ENCODE assay signal across 10 cellular contexts in genomic region chr18:9403795-9404564, GRCh38.
DNase-seq lines count a peak whose midpoint lies in the region; ATAC-seq and TF ChIP-seq lines count a peak whose summit lies in the region.
"Had no signal": no experiment of that assay in that cellular context is flagged by ENCODE, and none has a peak within 500 bp of the region (broad histone marks: within the 10 kb centered on the region; RNA-seq: fewer than 3 reads in every experiment).

No MANE protein-coding gene starts in this region.

- H3K36me3 ChIP-seq in brain microvascular endothelial cell (replicated peaks): no peaks in the 10 kb centered on the region

- no peak for TF ChIP-seq CTCF in brain microvascular endothelial cell (IDR thresholded peaks at IDR 0.05; ENCODE audit: low read depth, low read length, missing control alignments)

- H3K4me3 Mint-ChIP-seq in natural killer cell treated with Interleukin-12 subunit alpha and Interleukin-12 subunit beta and Interleukin-15 and Interleukin-18, amount 100 ng/mL, for 72 hours: peak overlapping the region; percentile 53

- H3K27ac Mint-ChIP-seq in natural killer cell treated with Interleukin-12 subunit alpha and Interleukin-12 subunit beta and Interleukin-15 and Interleukin-18, amount 100 ng/mL, for 72 hours: peak overlapping the region in 1 of 2 donors; percentile 13

- peaks cover 0 to 10% of the 10 kb centered on the region in 2 donors for H3K4me1 Mint-ChIP-seq in natural killer cell treated with Interleukin-12 subunit alpha and Interleukin-12 subunit beta and Interleukin-15 and Interleukin-18, amount 100 ng/mL, for 72 hours (ENCODE audit: low read depth in 2 of 2)

- H3K4me3 ChIP-seq in GM08714 (ENCODE audit: low read length): peak overlapping the region; percentile 43; the same call in 1 of the 2 replicates
- H3K4me3 ChIP-seq in brain microvascular endothelial cell (ENCODE audit: low read depth, low read length): no peak overlapping the region

- ATAC-seq in natural killer cell treated with Interleukin-12 subunit alpha and Interleukin-12 subunit beta and Interleukin-15 and Interleukin-18, amount 100 ng/mL, for 72 hours: peak in 1 of 2 donors; percentile 37
- ATAC-seq in GM18873 (IDR thresholded peaks at IDR 0.05; ENCODE audit: low FRiP score, unreplicated experiment): no peak

- in situ Hi-C loops in brain microvascular endothelial cell (cut with HindIII; ENCODE audit: low pct_ligation_motif_present, low sequenced_read_pairs): no loop called here

- no peaks in the 10 kb centered on the region for H3K36me3 Mint-ChIP-seq in natural killer cell treated with Interleukin-12 subunit alpha and Interleukin-12 subunit beta and Interleukin-15 and Interleukin-18, amount 100 ng/mL, for 72 hours

- H3K27ac ChIP-seq in brain microvascular endothelial cell: peak overlapping the region; percentile 18
- H3K27ac ChIP-seq: VCaP had no signal

- peaks cover 0 to 9% of the 10 kb centered on the region in 2 donors for H3K27me3 Mint-ChIP-seq in natural killer cell treated with Interleukin-12 subunit alpha and Interleukin-12 subunit beta and Interleukin-15 and Interleukin-18, amount 100 ng/mL, for 72 hours

- H3K9me3 Mint-ChIP-seq in natural killer cell treated with Interleukin-12 subunit alpha and Interleukin-12 subunit beta and Interleukin-15 and Interleukin-18, amount 100 ng/mL, for 72 hours: no peaks in the 10 kb centered on the region

- DNase-seq in HuH-7 (ENCODE audit: low spot score) (peak; percentile 55), brain microvascular endothelial cell (peak; percentile 49), Kasumi-1 (lab: John Stamatoyannopoulos, UW) (no peak)
- DNase-seq in natural killer cell treated with Interleukin-12 subunit alpha and Interleukin-12 subunit beta and Interleukin-15 and Interleukin-18, amount 100 ng/mL, for 72 hours (ENCODE audit: low spot score): no peak
- DNase-seq in activated CD8-positive, alpha-beta memory T cell treated with anti-CD3 and anti-CD28 coated beads, Interleukin-2, amount 50 U/mL, for 4 hours: no peak
- DNase-seq: central memory CD4-positive, alpha-beta T cell; NCI-H2081 treated with DMSO at 0.1 percent for 48 hours had no signal

- H3K27me3 ChIP-seq in brain microvascular endothelial cell (replicated peaks): no peaks in the 10 kb centered on the region

Comparison
In these comparisons a context has a peak if more than half of its experiments do, and no peak if none do; other contexts are left out.
1. DNase-seq: peak in HuH-7 (single experiment) and brain microvascular endothelial cell (single experiment); none in natural killer cell treated with Interleukin-12 subunit alpha and Interleukin-12 subunit beta and Interleukin-15 and Interleukin-18, amount 100 ng/mL, for 72 hours (single experiment), Kasumi-1 (0 of 2) and activated CD8-positive, alpha-beta memory T cell treated with anti-CD3 and anti-CD28 coated beads, Interleukin-2, amount 50 U/mL, for 4 hours (single experiment).